24 cellular contexts compared by ENCODE assay signal in the genomic region with DNA sequence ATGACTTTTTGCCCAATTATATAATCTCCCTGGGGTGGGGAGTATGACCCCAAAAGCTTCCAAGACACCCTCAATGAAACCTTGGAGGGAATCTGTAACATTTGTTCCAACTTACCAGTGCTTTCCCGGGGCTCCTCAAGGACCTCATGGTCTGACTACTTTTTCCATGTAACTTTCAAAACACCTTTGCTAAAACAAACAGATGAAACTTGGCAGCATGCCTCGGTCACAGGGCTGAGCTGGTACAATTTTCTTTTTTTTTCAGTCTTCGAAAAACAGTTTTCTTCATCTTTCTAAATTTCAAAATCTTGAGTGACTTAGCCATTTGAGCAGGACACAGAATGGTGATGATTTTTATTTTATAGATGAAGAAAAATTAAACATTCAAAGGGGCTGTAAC.
"Had no signal": no experiment of that assay in that cellular context is flagged by ENCODE, and none has a peak within 500 bp of the region (broad histone marks: within the 10 kb centered on the region; RNA-seq: fewer than 3 reads in every experiment).

No MANE protein-coding gene starts in this region.

- H3K27ac ChIP-seq: breast epithelium, gastrocnemius medialis, parathyroid adenoma had no signal

- H3K4me3 Mint-ChIP-seq: activated CD4-positive, alpha-beta T cell treated with anti-CD3 and anti-CD28 coated beads for 36 hours; activated CD8-positive, alpha-beta memory T cell treated with anti-CD3 and anti-CD28 coated beads, Interleukin-2, amount 10 ng/mL, durations not matched to agents 7 days and 5 days; activated CD8-positive, alpha-beta T cell treated with anti-CD3 and anti-CD28 coated beads, Interleukin-2, amount 10 ng/mL, durations not matched to agents 7 days and 5 days; activated naive CD4-positive, alpha-beta T cell treated with anti-CD3 and anti-CD28 coated beads, Interleukin-2, amount 50 U/mL, for 24 hours; activated naive CD8-positive, alpha-beta T cell treated with anti-CD3 and anti-CD28 coated beads, Interleukin-2, amount 50 U/mL, for 24 hours; central memory CD8-positive, alpha-beta T cell; naive thymus-derived CD4-positive, alpha-beta T cell had no signal

- H3K4me3 ChIP-seq: breast epithelium, gastrocnemius medialis, transverse colon had no signal

- DNase-seq: activated CD4-positive, alpha-beta T cell treated with anti-CD3 and anti-CD28 coated beads for 36 hours; activated CD4-positive, CD25-positive, alpha-beta regulatory T cell; activated CD8-positive, alpha-beta memory T cell treated with anti-CD3 and anti-CD28 coated beads, Interleukin-2, amount 10 ng/mL, durations not matched to agents 7 days and 5 days; activated CD8-positive, alpha-beta T cell treated with anti-CD3 and anti-CD28 coated beads, Interleukin-2, amount 10 ng/mL, durations not matched to agents 7 days and 5 days; activated naive CD8-positive, alpha-beta T cell treated with anti-CD3 and anti-CD28 coated beads, Interleukin-2, amount 50 U/mL, for 24 hours; activated T-cell treated with anti-CD3 and anti-CD28 coated beads, Interleukin-2, amount 50 U/mL, for 48 hours; dermis blood vessel endothelial cell; effector CD8-positive, alpha-beta T cell; gastrocnemius medialis; head of caudate nucleus; hippocampal formation; left cardiac atrium; left ventricle myocardium superior; midbrain; naive thymus-derived CD4-positive, alpha-beta T cell; right cardiac atrium; stimulated activated CD4-positive, alpha-beta T cell treated with anti-CD3 and anti-CD28 coated beads, Interleukin-15, amount 100 ng/mL, for 24 hours; stimulated activated naive CD4-positive, alpha-beta T cell; transverse colon had no signal

- H3K9me3 Mint-ChIP-seq: activated naive CD4-positive, alpha-beta T cell treated with anti-CD3 and anti-CD28 coated beads, Interleukin-2, amount 50 U/mL, for 24 hours; activated naive CD8-positive, alpha-beta T cell treated with anti-CD3 and anti-CD28 coated beads, Interleukin-2, amount 50 U/mL, for 24 hours; activated T-helper 2 cell treated with anti-CD3 and anti-CD28 coated beads, Interferon-gamma antibody, Interleukin-2, Interleukin-4, amounts not matched to agents 10 μg/mL and 5 μg/mL and 100 μg/mL, durations not matched to agents 14 hours and 24 hours and 36 hours; central memory CD8-positive, alpha-beta T cell had no signal

- H3K4me1 ChIP-seq: breast epithelium, gastrocnemius medialis, parathyroid adenoma, transverse colon had no signal

- H3K36me3 Mint-ChIP-seq: activated CD8-positive, alpha-beta memory T cell treated with anti-CD3 and anti-CD28 coated beads, Interleukin-2, amount 10 ng/mL, durations not matched to agents 7 days and 5 days; activated naive CD4-positive, alpha-beta T cell treated with anti-CD3 and anti-CD28 coated beads, Interleukin-2, amount 50 U/mL, for 24 hours; naive thymus-derived CD4-positive, alpha-beta T cell had no signal

- H3K9me3 ChIP-seq: breast epithelium, gastrocnemius medialis, transverse colon had no signal

- H3K36me3 ChIP-seq: breast epithelium, gastrocnemius medialis, transverse colon had no signal

- H3K27ac Mint-ChIP-seq: activated CD4-positive, alpha-beta T cell treated with anti-CD3 and anti-CD28 coated beads for 36 hours; activated CD8-positive, alpha-beta memory T cell treated with anti-CD3 and anti-CD28 coated beads, Interleukin-2, amount 10 ng/mL, durations not matched to agents 7 days and 5 days; activated CD8-positive, alpha-beta T cell treated with anti-CD3 and anti-CD28 coated beads, Interleukin-2, amount 10 ng/mL, durations not matched to agents 7 days and 5 days; activated naive CD4-positive, alpha-beta T cell treated with anti-CD3 and anti-CD28 coated beads, Interleukin-2, amount 50 U/mL, for 24 hours; activated naive CD8-positive, alpha-beta T cell treated with anti-CD3 and anti-CD28 coated beads, Interleukin-2, amount 50 U/mL, for 24 hours; activated T-helper 2 cell treated with anti-CD3 and anti-CD28 coated beads, Interferon-gamma antibody, Interleukin-2, Interleukin-4, amounts not matched to agents 10 μg/mL and 5 μg/mL and 100 μg/mL, durations not matched to agents 14 hours and 24 hours and 36 hours; naive thymus-derived CD4-positive, alpha-beta T cell had no signal

- H3K4me1 Mint-ChIP-seq: activated CD4-positive, alpha-beta T cell treated with anti-CD3 and anti-CD28 coated beads for 36 hours; activated CD8-positive, alpha-beta memory T cell treated with anti-CD3 and anti-CD28 coated beads, Interleukin-2, amount 10 ng/mL, durations not matched to agents 7 days and 5 days; activated naive CD4-positive, alpha-beta T cell treated with anti-CD3 and anti-CD28 coated beads, Interleukin-2, amount 50 U/mL, for 24 hours; activated naive CD8-positive, alpha-beta T cell treated with anti-CD3 and anti-CD28 coated beads, Interleukin-2, amount 50 U/mL, for 24 hours; central memory CD8-positive, alpha-beta T cell; naive thymus-derived CD4-positive, alpha-beta T cell had no signal

- H3K27me3 Mint-ChIP-seq: activated CD8-positive, alpha-beta memory T cell treated with anti-CD3 and anti-CD28 coated beads, Interleukin-2, amount 10 ng/mL, durations not matched to agents 7 days and 5 days had no signal
